In genomic region chr16:88384222-88385111, GRCh38 we compare ENCODE assay signal across 9 cellular contexts. TPM values are rescaled to one million over a fixed set of nuclear protein-coding genes. Genes with fewer than 3 reads are reported as not detected.
DNase-seq lines count a peak whose midpoint lies in the region; ATAC-seq and TF ChIP-seq lines count a peak whose summit lies in the region.
"Had no signal": no experiment of that assay in that cellular context is flagged by ENCODE, and none has a peak within 500 bp of the region (broad histone marks: within the 10 kb centered on the region; RNA-seq: fewer than 3 reads in every experiment).

No MANE protein-coding gene starts in this region.

- ATAC-seq in GM23338 (no peak), RWPE2 (ENCODE audit: low read depth) (no peak), psoas muscle (no peak), HG03280 (IDR thresholded peaks at IDR 0.05; ENCODE audit: unreplicated experiment) (no peak)

- no peaks in the 10 kb centered on the region for H3K36me3 ChIP-seq in GM23338 (ENCODE audit: insufficient read depth)
- no peaks in the 10 kb centered on the region for H3K36me3 ChIP-seq in RWPE2 (ENCODE audit: low read depth)
- H3K36me3 ChIP-seq in psoas muscle (ENCODE audit: insufficient read depth in 1 of 2, low read depth in 1 of 2), result no peaks in the 10 kb centered on the region
- H3K36me3 ChIP-seq in WERI-Rb-1, result no peaks in the 10 kb centered on the region

- H3K27ac ChIP-seq in GM23338 (ENCODE audit: low read depth) (no peak overlapping the region), RWPE2 (ENCODE audit: poor library complexity, severe bottlenecking) (no peak overlapping the region), psoas muscle (no peak overlapping the region), WERI-Rb-1 (no peak overlapping the region)

- H3K4me1 Mint-ChIP-seq in GM23338, result peaks cover 6% of the 10 kb centered on the region; the same call in 1 of the 3 replicates
- H3K4me1 Mint-ChIP-seq in activated T-helper 2 cell treated with anti-CD3 and anti-CD28 coated beads, Interferon-gamma antibody, Interleukin-2, Interleukin-4, amounts not matched to agents 10 μg/mL and 5 μg/mL and 100 μg/mL, durations not matched to agents 14 hours and 24 hours and 36 hours (ENCODE audit: low read depth), result no peaks in the 10 kb centered on the region

- H3K79me2 ChIP-seq in GM23338 (replicated peaks; ENCODE audit: insufficient read depth), result no peaks in the 10 kb centered on the region

- intact Hi-C loops in psoas muscle (cut with DNase I), result no loop called here
- intact Hi-C loops in activated T-helper 2 cell treated with anti-CD3 and anti-CD28 coated beads, Interferon-gamma antibody, Interleukin-2, Interleukin-4, amounts not matched to agents 10 μg/mL and 5 μg/mL and 100 μg/mL, durations not matched to agents 14 hours and 24 hours and 36 hours (cut with micrococcal nuclease), result no loop called here

- H2AFZ ChIP-seq in GM23338, result peak overlapping the region; percentile 80; the same call in 1 of the 2 replicates

- H3K36me3 Mint-ChIP-seq in GM23338 (ENCODE audit: low read depth), result no peaks in the 10 kb centered on the region
- H3K36me3 Mint-ChIP-seq in activated T-helper 2 cell treated with anti-CD3 and anti-CD28 coated beads, Interferon-gamma antibody, Interleukin-2, Interleukin-4, amounts not matched to agents 10 μg/mL and 5 μg/mL and 100 μg/mL, durations not matched to agents 14 hours and 24 hours and 36 hours (ENCODE audit: low read depth), result no peaks in the 10 kb centered on the region

- H3K4me3 ChIP-seq in GM23338, result peak overlapping the region; percentile 57
- no peak overlapping the region for H3K4me3 ChIP-seq in RWPE2 (ENCODE audit: severe bottlenecking)
- H3K4me3 ChIP-seq in psoas muscle, result peak overlapping the region; percentile 58
- H3K4me3 ChIP-seq in WERI-Rb-1 (ENCODE audit: low read depth, low read length), result no peak overlapping the region

- H4K20me1 ChIP-seq in GM23338 (replicated peaks; ENCODE audit: insufficient read depth), result no peaks in the 10 kb centered on the region

- DNase-seq in GM23338 (ENCODE audit: low spot score), result no peak
- DNase-seq in RWPE2 (ENCODE audit: low spot score), result peak; percentile 28
- DNase-seq in glomerular visceral epithelial cell (ENCODE audit: extremely low spot score), result peak; percentile 6
- peak; percentile 7 to 33 for DNase-seq in psoas muscle
- DNase-seq in WERI-Rb-1, result no peak
- DNase-seq in NAMALWA (ENCODE audit: low spot score), result no peak
- no peak for DNase-seq in activated T-helper 2 cell treated with anti-CD3 and anti-CD28 coated beads, Interferon-gamma antibody, Interleukin-2, Interleukin-4, amounts not matched to agents 10 μg/mL and 5 μg/mL and 100 μg/mL, durations not matched to agents 14 hours and 24 hours and 36 hours (ENCODE audit: low spot score)
- DNase-seq: activated effector memory CD4-positive, alpha-beta T cell treated with anti-CD3 and anti-CD28 coated beads, Interleukin-2, amount 50 U/mL, for 16 hours had no signal

- WGBS in psoas muscle, 3 donors, result 47 to 63% (median 57%) methylated on average over 18 of the region's 18 CpGs

- H3K4me1 ChIP-seq in GM23338 (ENCODE audit: insufficient read depth), result peaks cover 15% of the 10 kb centered on the region
- H3K4me1 ChIP-seq in RWPE2 (ENCODE audit: insufficient read depth, poor library complexity, severe bottlenecking), result no peaks in the 10 kb centered on the region
- H3K4me1 ChIP-seq in psoas muscle, result peaks cover 15% of the 10 kb centered on the region

- H3K9me3 ChIP-seq in RWPE2 (ENCODE audit: severe bottlenecking), result no peaks in the 10 kb centered on the region
- no peaks in the 10 kb centered on the region for H3K9me3 ChIP-seq in psoas muscle
- no peaks in the 10 kb centered on the region for H3K9me3 ChIP-seq in WERI-Rb-1 (ENCODE audit: severe bottlenecking)

- peaks cover 11% of the 10 kb centered on the region for H3F3A ChIP-seq in GM23338 (replicated peaks; ENCODE audit: low read depth)

- peak overlapping the region; percentile 78 for H3K4me2 ChIP-seq in GM23338

- peak overlapping the region; percentile 43; the same call in 2 of the 3 replicates for H3K4me3 Mint-ChIP-seq in GM23338
- H3K4me3 Mint-ChIP-seq in activated T-helper 2 cell treated with anti-CD3 and anti-CD28 coated beads, Interferon-gamma antibody, Interleukin-2, Interleukin-4, amounts not matched to agents 10 μg/mL and 5 μg/mL and 100 μg/mL, durations not matched to agents 14 hours and 24 hours and 36 hours (ENCODE audit: low read depth), result no peak overlapping the region

- H3K27me3 ChIP-seq in GM23338 (ENCODE audit: insufficient read depth) (peaks cover 31% of the 10 kb centered on the region), RWPE2 (ENCODE audit: insufficient read depth, poor library complexity, severe bottlenecking) (peaks cover 25% of the 10 kb centered on the region), psoas muscle (ENCODE audit: insufficient read depth in 3 of 3, low read length in 2 of 3) (no peaks in the 10 kb centered on the region), WERI-Rb-1 (ENCODE audit: insufficient read depth, low read depth, severe bottlenecking) (no peaks in the 10 kb centered on the region)

- H3K9me2 ChIP-seq in GM23338 (ENCODE audit: insufficient read depth), result no peaks in the 10 kb centered on the region

- H3K27me3 Mint-ChIP-seq in GM23338 (ENCODE audit: insufficient read depth, low read depth, poor library complexity), result peaks cover 28% of the 10 kb centered on the region
- peaks cover 22% of the 10 kb centered on the region for H3K27me3 Mint-ChIP-seq in activated T-helper 2 cell treated with anti-CD3 and anti-CD28 coated beads, Interferon-gamma antibody, Interleukin-2, Interleukin-4, amounts not matched to agents 10 μg/mL and 5 μg/mL and 100 μg/mL, durations not matched to agents 14 hours and 24 hours and 36 hours (ENCODE audit: low read depth)

- H3K9me3 Mint-ChIP-seq in GM23338, result no peaks in the 10 kb centered on the region
- no peaks in the 10 kb centered on the region for H3K9me3 Mint-ChIP-seq in activated T-helper 2 cell treated with anti-CD3 and anti-CD28 coated beads, Interferon-gamma antibody, Interleukin-2, Interleukin-4, amounts not matched to agents 10 μg/mL and 5 μg/mL and 100 μg/mL, durations not matched to agents 14 hours and 24 hours and 36 hours

- TF ChIP-seq CTCF in GM23338 (conservative IDR thresholded peaks at IDR 0.05; ENCODE audit: low read depth in 2 of 2) (no peak), RWPE2 (IDR thresholded peaks at IDR 0.05; ENCODE audit: poor library complexity, severe bottlenecking) (no peak), psoas muscle (IDR thresholded peaks at IDR 0.05) (no peak), WERI-Rb-1 (IDR thresholded peaks at IDR 0.05; ENCODE audit: low read depth, low read length) (no peak)

- no peak overlapping the region for H3K27ac Mint-ChIP-seq in GM23338
- H3K27ac Mint-ChIP-seq in activated T-helper 2 cell treated with anti-CD3 and anti-CD28 coated beads, Interferon-gamma antibody, Interleukin-2, Interleukin-4, amounts not matched to agents 10 μg/mL and 5 μg/mL and 100 μg/mL, durations not matched to agents 14 hours and 24 hours and 36 hours, result no peak overlapping the region

TF ChIP-seq in GM23338, 12 proteins besides CTCF, POLR2A, EP300 and RAD21 (continues in another document):
- TF ChIP-seq EZH2phosphoT487 (IDR thresholded peaks at IDR 0.05; ENCODE audit: unreplicated experiment), result no peak
- TF ChIP-seq REST (IDR thresholded peaks at IDR 0.05; ENCODE audit: unreplicated experiment), result no peak
- TF ChIP-seq POLR2AphosphoS5 (IDR thresholded peaks at IDR 0.05; ENCODE audit: low read depth), result no peak
- TF ChIP-seq ETS1 (IDR thresholded peaks at IDR 0.05), result no peak

RNA-seq across cellular contexts. Expression of gene ZNF469, which starts 1.7 kb away (rescaled TPM):
- total RNA-seq in GM23338 (2014; rRNA removed; shearing (Covaris generic)), result 1.4 and 1.9 TPM in 2 replicates
- polyA plus RNA-seq in GM23338 (2016; fragmentation: Nextera tagmentation; extraction: Ambion mirVana), result 0.23 and 0.26 TPM in 2 replicates
- total RNA-seq in psoas muscle, result 1 to 10 TPM in 1 of 4 donors, under 1 TPM in 3; 0.25 to 1.7 (median 0.47) TPM
- polyA plus RNA-seq in psoas muscle, result under 1 TPM; 0.08 to 0.30 (median 0.23) TPM
- total RNA-seq in activated T-helper 2 cell treated with anti-CD3 and anti-CD28 coated beads, Interferon-gamma antibody, Interleukin-2, Interleukin-4, amounts not matched to agents 10 μg/mL and 5 μg/mL and 100 μg/mL, durations not matched to agents 14 hours and 24 hours and 36 hours, result 0.59 and 0.67 TPM in 2 replicates

Comparison
In these comparisons a context has a peak if more than half of its experiments do, and no peak if none do; other contexts are left out.
1. DNase-seq: peak in RWPE2 (single experiment), glomerular visceral epithelial cell (single experiment) and psoas muscle (2 of 2); none in GM23338 (single experiment), WERI-Rb-1 (single experiment), NAMALWA (single experiment) and activated T-helper 2 cell treated with anti-CD3 and anti-CD28 coated beads, Interferon-gamma antibody, Interleukin-2, Interleukin-4, amounts not matched to agents 10 μg/mL and 5 μg/mL and 100 μg/mL, durations not matched to agents 14 hours and 24 hours and 36 hours (single experiment).
2. H3K4me3 ChIP-seq: peak in GM23338 (single experiment) and psoas muscle (single experiment); none in RWPE2 (single experiment) and WERI-Rb-1 (single experiment).